8 cellular contexts compared by ENCODE assay signal in the genomic region with DNA sequence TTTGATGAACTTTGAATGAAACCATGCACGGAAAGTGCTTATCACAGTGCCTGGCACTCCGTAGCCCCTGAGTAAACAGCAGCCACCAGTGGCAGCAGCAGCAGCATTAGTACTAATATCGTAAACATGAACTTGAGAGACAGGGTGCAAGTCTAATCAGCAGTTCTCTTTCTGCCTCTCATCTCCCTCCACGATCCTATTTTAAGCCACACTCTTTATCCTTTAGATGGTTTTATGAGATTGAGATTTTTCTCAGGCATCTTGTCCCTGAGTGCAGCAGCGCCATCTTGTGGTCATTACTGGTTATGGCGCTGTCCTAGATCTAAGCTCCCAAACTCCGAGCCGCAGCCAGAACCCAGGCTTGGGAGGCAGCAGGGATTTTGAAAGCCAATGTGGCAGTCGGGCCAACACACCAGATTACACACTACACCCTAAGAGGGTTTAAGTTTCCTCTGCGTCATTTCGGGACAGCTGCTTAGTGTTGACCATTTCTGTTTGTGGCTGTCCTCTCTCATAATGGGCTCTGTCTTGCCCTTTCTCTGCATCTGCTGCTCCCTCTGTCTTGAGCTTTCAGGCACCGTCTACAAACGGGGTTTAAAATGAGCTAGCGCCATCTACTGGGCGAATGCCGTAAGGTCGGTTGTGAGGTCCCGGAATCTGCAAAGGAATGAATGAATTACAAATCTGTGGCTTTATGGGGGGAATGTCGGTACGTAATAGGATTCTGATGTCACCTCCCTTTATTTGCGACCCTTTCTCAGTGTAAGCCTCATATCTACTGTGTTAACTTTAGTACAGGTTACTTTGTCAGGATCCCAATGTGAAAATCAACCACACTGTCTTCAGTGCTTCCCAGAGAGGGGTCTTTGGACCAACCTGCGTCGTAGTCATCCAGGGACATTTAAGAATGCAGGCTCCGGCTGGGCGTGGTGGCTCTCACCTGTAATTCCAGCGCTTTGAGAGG.
DNase-seq lines count a peak whose midpoint lies in the region; ATAC-seq, FAIRE-seq and TF ChIP-seq lines count a peak whose summit lies in the region.

No MANE protein-coding gene starts in this region.

- H3K4me1 ChIP-seq in right cardiac atrium (ENCODE audit: control insufficient read depth, insufficient read depth, low read length) (no peaks in the 10 kb centered on the region), vagina (peaks cover 12% of the 10 kb centered on the region)

- H3K4me3 Mint-ChIP-seq in T-helper 1 cell treated with Interleukin-12 subunit alpha and Interleukin-12 subunit beta and Interleukin-4 antibody, amounts not matched to agents 30 μg/mL and 1 μg/mL, for 36 hours = peak overlapping the region; percentile 43

- TF ChIP-seq CTCF in vagina (IDR thresholded peaks at IDR 0.05) = peak; percentile 84 to 92 (median 90)

- H3K4me1 Mint-ChIP-seq in T-helper 1 cell treated with Interleukin-12 subunit alpha and Interleukin-12 subunit beta and Interleukin-4 antibody, amounts not matched to agents 30 μg/mL and 1 μg/mL, for 36 hours (ENCODE audit: low read depth) = peaks cover 10% of the 10 kb centered on the region

- H3K27ac ChIP-seq in right cardiac atrium (ENCODE audit: low read length) = peak overlapping the region; percentile 65
- H3K27ac ChIP-seq in vagina = peak overlapping the region; percentile 52

- H3K27ac Mint-ChIP-seq in T-helper 1 cell treated with Interleukin-12 subunit alpha and Interleukin-12 subunit beta and Interleukin-4 antibody, amounts not matched to agents 30 μg/mL and 1 μg/mL, for 36 hours = peak overlapping the region; percentile 50

- TF ChIP-seq POLR2A in GM12892 (IDR thresholded peaks at IDR 0.05; ENCODE audit: low read depth, low read length) (no peak), vagina (IDR thresholded peaks at IDR 0.05) (no peak)

- H3K27me3 ChIP-seq in right cardiac atrium (ENCODE audit: control insufficient read depth, insufficient read depth) (no peaks in the 10 kb centered on the region), vagina (no peaks in the 10 kb centered on the region)

- 10% methylated on average over 26 of the region's 26 CpGs for WGBS in right cardiac atrium

- H3K9me3 Mint-ChIP-seq in T-helper 1 cell treated with Interleukin-12 subunit alpha and Interleukin-12 subunit beta and Interleukin-4 antibody, amounts not matched to agents 30 μg/mL and 1 μg/mL, for 36 hours = no peaks in the 10 kb centered on the region

- H3K36me3 Mint-ChIP-seq in T-helper 1 cell treated with Interleukin-12 subunit alpha and Interleukin-12 subunit beta and Interleukin-4 antibody, amounts not matched to agents 30 μg/mL and 1 μg/mL, for 36 hours (ENCODE audit: low read depth) = peaks cover 3% of the 10 kb centered on the region

- no peaks in the 10 kb centered on the region for H3K36me3 ChIP-seq in vagina

- H3K4me3 ChIP-seq in right cardiac atrium (ENCODE audit: low read length) (peak overlapping the region; percentile 41), vagina (peak overlapping the region; percentile 18 to 35)

- ATAC-seq in HG02870 (IDR thresholded peaks at IDR 0.05; ENCODE audit: unreplicated experiment) (peak; percentile 79), right cardiac atrium (peak; percentile 93 to 94)

- intact Hi-C loops in right cardiac atrium (cut with DNase I) = loop anchor here in 2 of 4 donors (10.0 kb wide), 2 partner anchors 122 to 132 kb away; partner anchors contain the start of gene SNX20 (in 1 of the 2)
- intact Hi-C loops in vagina (cut with DNase I) = no loop called here

- H3K27me3 Mint-ChIP-seq in T-helper 1 cell treated with Interleukin-12 subunit alpha and Interleukin-12 subunit beta and Interleukin-4 antibody, amounts not matched to agents 30 μg/mL and 1 μg/mL, for 36 hours (ENCODE audit: low read depth) = no peaks in the 10 kb centered on the region

- FAIRE-seq in GM12892 (lab: Jason Lieb, UNC) = peak; percentile 98

- DNase-seq in GM12892 (ENCODE audit: insufficient read length) (peak; percentile 58), NCI-H1436 treated with DMSO at 0.1 percent for 48 hours (lab: John Stamatoyannopoulos, UW) (peak; percentile 67), anterior cingulate cortex (lab: John Stamatoyannopoulos, UW) (peak in 57 of 58 donors; percentile 34 to 99 (median 89)), right cardiac atrium (peak; percentile 83 to 93 (median 89)), pulmonary artery endothelial cell (ENCODE audit: low read depth, low spot score) (peak; percentile 71), vagina (ENCODE audit: extremely low spot score in 2 of 2) (no peak)

- H3K9me3 ChIP-seq in right cardiac atrium (ENCODE audit: control insufficient read depth, low read length) (no peaks in the 10 kb centered on the region), vagina (no peaks in the 10 kb centered on the region)

Comparison
In these comparisons a context has a peak if more than half of its experiments do, and no peak if none do; other contexts are left out.
1. DNase-seq: peak in GM12892 (single experiment), NCI-H1436 treated with DMSO at 0.1 percent for 48 hours (single experiment), anterior cingulate cortex (57 of 58), right cardiac atrium (3 of 3) and pulmonary artery endothelial cell (single experiment); none in vagina (0 of 2).